Comparison of ENCODE assay signal across 17 cellular contexts in genomic region chr12:47311514-47311913, GRCh38.
DNase-seq lines count a peak whose midpoint lies in the region; ATAC-seq, FAIRE-seq and TF ChIP-seq lines count a peak whose summit lies in the region.
"Had no signal": no experiment of that assay in that cellular context is flagged by ENCODE, and none has a peak within 500 bp of the region (broad histone marks: within the 10 kb centered on the region; RNA-seq: fewer than 3 reads in every experiment).

No MANE protein-coding gene starts in this region.

- TF ChIP-seq POLR2A in HepG2 (IDR thresholded peaks at IDR 0.05; ENCODE audit: insufficient read depth in 1 of 2, low read depth in 2 of 2, low read length in 2 of 2): no peak

- H3K27me3 ChIP-seq in HepG2 (ENCODE audit: control insufficient read depth in 1 of 2, insufficient read depth in 2 of 2, low read length in 2 of 2) (no peaks in the 10 kb centered on the region; a peak in 1 of 5 replicates), MM.1S (replicated peaks; ENCODE audit: insufficient read depth, low read length) (no peaks in the 10 kb centered on the region)

- peaks cover 31 to 47% of the 10 kb centered on the region in 2 donors for H3K9me3 Mint-ChIP-seq in stimulated activated naive CD8-positive, alpha-beta T cell treated with anti-CD3 and anti-CD28 coated beads, Interleukin-15, amount 100 ng/mL, for 72 hours
- H3K9me3 Mint-ChIP-seq in activated T-helper 17 cell treated with anti-CD3 and anti-CD28 coated beads, Interleukin-2, amount 50 U/mL, for 72 hours: peaks cover 8% of the 10 kb centered on the region

- POLR2A ChIA-PET in HepG2 (lab: Yijun Ruan, JAX): no interaction called here

- H3K9ac ChIP-seq in HepG2 (ENCODE audit: insufficient read depth, low read depth, low read length) (no peak overlapping the region), MM.1S (ENCODE audit: low read length) (no peak overlapping the region)

- ATAC-seq in stimulated activated naive CD8-positive, alpha-beta T cell treated with anti-CD3 and anti-CD28 coated beads, Interleukin-15, Interleukin-2, amounts not matched to agents 100 U/mL and 50 U/mL, for 24 hours: peak; percentile 6
- no peak for ATAC-seq in stimulated activated naive CD8-positive, alpha-beta T cell treated with anti-CD3 and anti-CD28 coated beads, Interleukin-15, amount 100 ng/mL, for 72 hours
- no peak for ATAC-seq in activated T-helper 17 cell treated with anti-CD3 and anti-CD28 coated beads, Interleukin-2, amount 50 U/mL, for 72 hours (replicated peaks)
- ATAC-seq in HepG2 (no peak), GM18520 (IDR thresholded peaks at IDR 0.05; ENCODE audit: unreplicated experiment) (no peak)

- peaks cover 12% of the 10 kb centered on the region for H3K36me3 Mint-ChIP-seq in activated T-helper 17 cell treated with anti-CD3 and anti-CD28 coated beads, Interleukin-2, amount 50 U/mL, for 72 hours (ENCODE audit: low read depth)
- H3K36me3 Mint-ChIP-seq: CD14-positive monocyte had no signal

- no peak for FAIRE-seq in HepG2 (lab: Jason Lieb, UNC)
- FAIRE-seq: H54 had no signal

- no TSS peak for BruUV-seq in HepG2 (replicated peaks; lab: Mats Ljungman, UMichigan)

- H3K27me3 Mint-ChIP-seq in stimulated activated naive CD8-positive, alpha-beta T cell treated with anti-CD3 and anti-CD28 coated beads, Interleukin-15, amount 100 ng/mL, for 72 hours: no peaks in the 10 kb centered on the region
- no peaks in the 10 kb centered on the region for H3K27me3 Mint-ChIP-seq in activated T-helper 17 cell treated with anti-CD3 and anti-CD28 coated beads, Interleukin-2, amount 50 U/mL, for 72 hours

- CTCF ChIA-PET in HepG2 (lab: Yijun Ruan, JAX; ENCODE audit: low intra/inter-chr PET ratio, low total read pairs): no interaction called here

- H3K36me3 ChIP-seq in HepG2 (replicated peaks in 1 of 2; ENCODE audit: control insufficient read depth in 1 of 2, insufficient read depth in 2 of 2, low read length in 2 of 2): no peaks in the 10 kb centered on the region
- H3K36me3 ChIP-seq in MM.1S (replicated peaks; ENCODE audit: insufficient read depth, low read length): no peaks in the 10 kb centered on the region

- peak overlapping the region in 1 of 2 donors; percentile 73 for H3K27ac Mint-ChIP-seq in stimulated activated naive CD8-positive, alpha-beta T cell treated with anti-CD3 and anti-CD28 coated beads, Interleukin-15, amount 100 ng/mL, for 72 hours
- H3K27ac Mint-ChIP-seq in activated T-helper 17 cell treated with anti-CD3 and anti-CD28 coated beads, Interleukin-2, amount 50 U/mL, for 72 hours: peak overlapping the region; percentile 42
- H3K27ac Mint-ChIP-seq: CD14-positive monocyte had no signal

- no peak for DNase-seq in stimulated activated naive CD8-positive, alpha-beta T cell treated with anti-CD3 and anti-CD28 coated beads, Interleukin-15, Interleukin-2, amounts not matched to agents 100 U/mL and 50 U/mL, for 24 hours
- no peak for DNase-seq in stimulated activated naive CD8-positive, alpha-beta T cell treated with anti-CD3 and anti-CD28 coated beads, Interleukin-15, amount 100 ng/mL, for 72 hours
- DNase-seq in HepG2 (ENCODE audit: low spot score) (no peak), cerebellar nuclear complex (lab: John Stamatoyannopoulos, UW) (no peak), MM.1S (no peak)
- DNase-seq: ACHN, DMS79, NCI-H1436, NCI-H1930, NCI-H345, NCI-H524 treated with DMSO at 0.1 percent for 48 hours, PC-9 had no signal

- 54% methylated on average over 4 of the region's 4 CpGs for WGBS in HepG2 (ENCODE audit: low lambda C conversion rate)

- no peak overlapping the region for H3K27ac ChIP-seq in HepG2 (ENCODE audit: extremely low read length, insufficient read depth, low read length)
- H3K27ac ChIP-seq in MM.1S (ENCODE audit: low read length): no peak overlapping the region
- H3K27ac ChIP-seq: PC-9, RWPE1 had no signal

- H3K4me2 ChIP-seq in HepG2 (ENCODE audit: low read depth, low read length) (no peak overlapping the region), MM.1S (ENCODE audit: low read depth, low read length) (no peak overlapping the region)
- H3K4me2 ChIP-seq: PC-9 had no signal

- TF ChIP-seq CTCF in HepG2 (CRISPR knock-in tag; IDR thresholded peaks at IDR 0.05) (no peak), MM.1S (IDR thresholded peaks at IDR 0.05; ENCODE audit: low read length) (no peak)

- no peaks in the 10 kb centered on the region for H4K20me1 ChIP-seq in HepG2 (ENCODE audit: insufficient read depth, low read length)
- no peaks in the 10 kb centered on the region for H4K20me1 ChIP-seq in MM.1S (ENCODE audit: insufficient read depth, low read length)

- H3K4me3 Mint-ChIP-seq in stimulated activated naive CD8-positive, alpha-beta T cell treated with anti-CD3 and anti-CD28 coated beads, Interleukin-15, amount 100 ng/mL, for 72 hours: no peak overlapping the region
- H3K4me3 Mint-ChIP-seq in activated T-helper 17 cell treated with anti-CD3 and anti-CD28 coated beads, Interleukin-2, amount 50 U/mL, for 72 hours: peak overlapping the region; percentile 4
- H3K4me3 Mint-ChIP-seq: CD14-positive monocyte had no signal

- H2AFZ ChIP-seq in HepG2 (ENCODE audit: low read length) (no peak overlapping the region), MM.1S (ENCODE audit: low read length) (no peak overlapping the region)
- H2AFZ ChIP-seq: PC-9 had no signal

- H3K4me3 ChIP-seq in HepG2 (replicated peaks in 1 of 3; ENCODE audit: insufficient read depth in 1 of 3, low read depth in 2 of 3, low read length in 3 of 3) (no peak overlapping the region), MM.1S (ENCODE audit: low read length) (no peak overlapping the region)
- H3K4me3 ChIP-seq: PC-9 had no signal

- in situ Hi-C loops in HepG2 (cut with HindIII; ENCODE audit: extremely low pct_ligation_motif_present, low pct_unique_long_range_greater_than_20kb): loop anchor here (25.0 kb wide), 1 partner anchor 974 kb away; no protein-coding TSS in a partner anchor

- peaks cover 6% of the 10 kb centered on the region; the same call in 1 of the 2 replicates for H3K4me1 ChIP-seq in HepG2 (ENCODE audit: insufficient read depth, low read length)
- H3K4me1 ChIP-seq in MM.1S (ENCODE audit: low read length): peaks cover 8% of the 10 kb centered on the region

- H3K9me3 ChIP-seq in HepG2 (ENCODE audit: low read length) (no peaks in the 10 kb centered on the region), MM.1S (replicated peaks; ENCODE audit: insufficient read depth, low read length) (no peaks in the 10 kb centered on the region)

- intact Hi-C loops in HepG2 (cut with micrococcal nuclease; ENCODE audit: unreplicated experiment): no loop called here

- H3F3A ChIP-seq in MM.1S (ENCODE audit: insufficient read depth, low read length): no peaks in the 10 kb centered on the region

- H3K9me2 ChIP-seq in MM.1S (replicated peaks; ENCODE audit: insufficient read depth, low read length): no peaks in the 10 kb centered on the region

- no peak for TF ChIP-seq RAD21 in HepG2 (CRISPR knock-in tag; IDR thresholded peaks at IDR 0.05)

- no peaks in the 10 kb centered on the region for H3K79me2 ChIP-seq in HepG2 (ENCODE audit: insufficient read depth, low read length)
- no peaks in the 10 kb centered on the region for H3K79me2 ChIP-seq in MM.1S (ENCODE audit: low read length)

- peaks cover 69% of the 10 kb centered on the region for H3K4me1 Mint-ChIP-seq in stimulated activated naive CD8-positive, alpha-beta T cell treated with anti-CD3 and anti-CD28 coated beads, Interleukin-15, amount 100 ng/mL, for 72 hours
- peaks cover 41% of the 10 kb centered on the region for H3K4me1 Mint-ChIP-seq in activated T-helper 17 cell treated with anti-CD3 and anti-CD28 coated beads, Interleukin-2, amount 50 U/mL, for 72 hours

- TF ChIP-seq EP300 in HepG2 (IDR thresholded peaks at IDR 0.05; ENCODE audit: low read depth in 2 of 2, low read length in 2 of 2): no peak
- no peak for TF ChIP-seq EP300 in HepG2 (CRISPR knock-in tag; IDR thresholded peaks at IDR 0.05; ENCODE audit: borderline replicate concordance)

TF ChIP-seq in HepG2, 621 proteins besides CTCF, POLR2A, EP300 and RAD21:
- 0 out of 2 replicates have a peak, but pooled peaks have one; percentile 26 for TF ChIP-seq CEBPB (IDR thresholded peaks at IDR 0.05; ENCODE audit: borderline replicate concordance, low read depth, low read length)
- TF ChIP-seq CBFB (CRISPR knock-in tag; IDR thresholded peaks at IDR 0.05): no peak
